ENCODE assay signal across 1 cellular context in genomic region chr21:44582055-44582454, GRCh38.
A peak's percentile ranks its signal among the peaks of the same experiment; 100 is the strongest.
TF ChIP-seq lines count a peak whose summit lies in the region.

No MANE protein-coding gene starts in this region.

TF ChIP-seq in K562, 482 proteins besides CTCF, POLR2A, EP300 and RAD21 (continues in another document):
- TF ChIP-seq ZNF318 (IDR thresholded peaks at IDR 0.05; ENCODE audit: borderline replicate concordance in 1 of 2, low read depth in 1 of 2), result peak in 1 of 2 experiments; percentile 82; a peak in 1 of 4 replicates
- TF ChIP-seq ZEB2 (IDR thresholded peaks at IDR 0.05), result 0 out of 2 replicates have a peak, but pooled peaks have one; percentile 19
- no peak for TF ChIP-seq ZNF511 (CRISPR knock-in tag; IDR thresholded peaks at IDR 0.05)
- TF ChIP-seq PTBP1 (IDR thresholded peaks at IDR 0.05; ENCODE audit: low read depth, low read length), result no peak
- TF ChIP-seq SIRT6 (IDR thresholded peaks at IDR 0.05; ENCODE audit: low read depth, low read length), result no peak
- TF ChIP-seq PBX2 (CRISPR knock-in tag; IDR thresholded peaks at IDR 0.05; ENCODE audit: low read depth), result no peak
- TF ChIP-seq PBX2 (tag; conservative IDR thresholded peaks at IDR 0.05; ENCODE audit: low read depth), result peak; percentile 86
- TF ChIP-seq CEBPB (tag; IDR thresholded peaks at IDR 0.05), result peak; percentile 42; the same call in 1 of the 2 replicates
- peak; percentile 69; the same call in 1 of the 2 replicates for TF ChIP-seq ZNF589 (CRISPR knock-in tag; IDR thresholded peaks at IDR 0.05; ENCODE audit: low read depth)
- TF ChIP-seq VEZF1 (CRISPR knock-in tag; IDR thresholded peaks at IDR 0.05), result peak; percentile 27; the same call in 1 of the 2 replicates
- TF ChIP-seq ATF3 (IDR thresholded peaks at IDR 0.05), result peak; percentile 98
- no peak for TF ChIP-seq ATF3 (CRISPR knock-in tag; conservative IDR thresholded peaks at IDR 0.05)
- TF ChIP-seq ZNF766 (CRISPR knock-in tag; conservative IDR thresholded peaks at IDR 0.05), result peak; percentile 63; the same call in 1 of the 2 replicates
- TF ChIP-seq ZNF76 (CRISPR knock-in tag; IDR thresholded peaks at IDR 0.05; ENCODE audit: borderline replicate concordance), result peak; percentile 53; the same call in 1 of the 2 replicates
- TF ChIP-seq GATA2 (CRISPR knock-in tag; IDR thresholded peaks at IDR 0.05), result peak; percentile 46
- peak; percentile 78; the same call in 1 of the 2 replicates for TF ChIP-seq HOXB6 (CRISPR knock-in tag; IDR thresholded peaks at IDR 0.05; ENCODE audit: borderline replicate concordance)
- peak; percentile 52 for TF ChIP-seq CBFA2T2 (conservative IDR thresholded peaks at IDR 0.05)
- no peak for TF ChIP-seq TFAM (CRISPR knock-in tag; conservative IDR thresholded peaks at IDR 0.05)
- TF ChIP-seq NRF1 (conservative IDR thresholded peaks at IDR 0.05 in 1 of 2, IDR thresholded peaks at IDR 0.05 in 1 of 2), result peak; percentile 81 to 85
- 0 out of 2 replicates have a peak, but pooled peaks have one; percentile 44 for TF ChIP-seq NBN (IDR thresholded peaks at IDR 0.05; ENCODE audit: low read depth)
- no peak for TF ChIP-seq RBFOX2 (IDR thresholded peaks at IDR 0.05; ENCODE audit: low read depth, low read length)
- TF ChIP-seq CTBP1 (IDR thresholded peaks at IDR 0.05; ENCODE audit: borderline replicate concordance), result peak; percentile 77; the same call in 1 of the 2 replicates
- TF ChIP-seq ZNF740 (CRISPR knock-in tag; IDR thresholded peaks at IDR 0.05), result no peak
- TF ChIP-seq ZNF740 (tag; IDR thresholded peaks at IDR 0.05), result no peak
- no peak for TF ChIP-seq CEBPG (CRISPR knock-in tag; IDR thresholded peaks at IDR 0.05)
- TF ChIP-seq CEBPG (tag; conservative IDR thresholded peaks at IDR 0.05 in 1 of 2, IDR thresholded peaks at IDR 0.05 in 1 of 2), result peak; percentile 30 to 51; a peak in 1 of 4 replicates
- TF ChIP-seq ZNF316 (IDR thresholded peaks at IDR 0.05), result peak; percentile 32; the same call in 1 of the 2 replicates
- TF ChIP-seq BHLHE40 (IDR thresholded peaks at IDR 0.05; ENCODE audit: low read length), result peak; percentile 75
- peak; percentile 81; the same call in 1 of the 2 replicates for TF ChIP-seq ATF2 (CRISPR knock-in tag; IDR thresholded peaks at IDR 0.05)
- no peak for TF ChIP-seq NFYB (IDR thresholded peaks at IDR 0.05; ENCODE audit: extremely low read depth, insufficient read length)
- TF ChIP-seq ESRRA (IDR thresholded peaks at IDR 0.05; ENCODE audit: borderline replicate concordance, low read depth), result peak; percentile 81
- peak; percentile 46 for TF ChIP-seq CXXC5 (CRISPR knock-in tag; IDR thresholded peaks at IDR 0.05)
- TF ChIP-seq JUN (IDR thresholded peaks at IDR 0.05; ENCODE audit: borderline replicate concordance, low read depth, low read length), result peak; percentile 93
- no peak for TF ChIP-seq JUN (CRISPR knock-in tag; IDR thresholded peaks at IDR 0.05; ENCODE audit: borderline replicate concordance)
- peak; percentile 56; the same call in 1 of the 2 replicates for TF ChIP-seq MEF2D (tag; conservative IDR thresholded peaks at IDR 0.05; ENCODE audit: low read depth)
- no peak for TF ChIP-seq HOMEZ (CRISPR knock-in tag; IDR thresholded peaks at IDR 0.05)
- TF ChIP-seq ZSCAN29 (IDR thresholded peaks at IDR 0.05), result no peak
- TF ChIP-seq TRIM24 (IDR thresholded peaks at IDR 0.05), result peak in 1 of 2 experiments; percentile 75; a peak in 2 of 4 replicates
- TF ChIP-seq TAF9B (IDR thresholded peaks at IDR 0.05; ENCODE audit: partially characterized antibody), result no peak
- no peak for TF ChIP-seq PRMT5 (CRISPR knock-in tag; IDR thresholded peaks at IDR 0.05)
- no peak for TF ChIP-seq NFIX (CRISPR knock-in tag; IDR thresholded peaks at IDR 0.05; ENCODE audit: low read depth)
- 0 out of 4 replicates have a peak, but pooled peaks of 1 of the 2 experiments have one; percentile 22 for TF ChIP-seq RCOR1 (IDR thresholded peaks at IDR 0.05; ENCODE audit: borderline replicate concordance in 1 of 2, low read depth in 2 of 2, low read length in 2 of 2)
- TF ChIP-seq GABPA (tag; conservative IDR thresholded peaks at IDR 0.05; ENCODE audit: low read depth), result peak; percentile 56
